ENCODE assay signal across 1 cellular context in the genomic region with DNA sequence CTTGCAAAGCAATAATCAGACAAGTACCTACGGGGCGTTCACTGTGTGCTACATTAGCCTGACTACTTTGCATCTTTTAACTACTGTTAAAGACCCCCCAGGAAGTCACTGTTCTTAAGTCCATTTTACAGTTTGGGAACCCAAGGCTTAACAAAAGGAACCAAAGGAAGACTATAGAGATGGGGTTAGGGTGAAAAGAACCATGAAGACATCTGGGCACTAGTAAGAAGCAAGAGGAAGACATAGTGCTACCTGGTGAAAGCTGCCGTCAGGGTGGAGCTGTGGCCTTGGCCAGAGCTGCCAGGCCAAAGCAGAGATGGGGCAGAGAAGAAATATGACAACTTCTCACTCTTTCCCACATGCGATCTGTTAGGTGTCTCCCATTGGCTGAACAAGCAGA.
TF ChIP-seq lines count a peak whose summit lies in the region.

No MANE protein-coding gene starts in this region.

TF ChIP-seq in GM23338, 12 proteins besides CTCF, POLR2A, EP300 and RAD21:
- peak; percentile 79 for TF ChIP-seq ZNF462 (CRISPR knock-in tag; IDR thresholded peaks at IDR 0.05)
- TF ChIP-seq NANOG (IDR thresholded peaks at IDR 0.05; ENCODE audit: borderline replicate concordance), result no peak
- no peak for TF ChIP-seq STAT1 (IDR thresholded peaks at IDR 0.05; ENCODE audit: unreplicated experiment)
- no peak for TF ChIP-seq JUNB (IDR thresholded peaks at IDR 0.05; ENCODE audit: unreplicated experiment)
